ENCODE assay signal across 31 cellular contexts in genomic region chr5:62461561-62461960, GRCh38.
"Had no signal": no experiment of that assay in that cellular context is flagged by ENCODE, and none has a peak within 500 bp of the region (broad histone marks: within the 10 kb centered on the region; RNA-seq: fewer than 3 reads in every experiment).

No MANE protein-coding gene starts in this region.

- DNase-seq: activated B cell treated with CpG ODN at 0.5 μM for 24 hours; activated CD4-positive, alpha-beta T cell treated with anti-CD3 and anti-CD28 coated beads for 48 hours; activated CD4-positive, alpha-beta T cell treated with anti-CD3 and anti-CD28 coated beads, Interleukin-2, amount 50 U/mL, for 1 hour; activated CD4-positive, alpha-beta T cell treated with anti-CD3 and anti-CD28 coated beads, Interleukin-2, amount 50 U/mL, for 48 hours; activated CD8-positive, alpha-beta memory T cell treated with anti-CD3 and anti-CD28 coated beads for 24 hours; activated CD8-positive, alpha-beta T cell treated with anti-CD3 and anti-CD28 coated beads for 36 hours; activated gamma-delta T cell treated with Interleukin-2 at 50 U/mL for 16 hours; activated naive CD4-positive, alpha-beta T cell treated with anti-CD3 and anti-CD28 coated beads, Interleukin-2, amount 50 U/mL, for 16 hours; activated naive CD4-positive, alpha-beta T cell treated with Interleukin-2 at 50 U/mL for 16 hours; activated T-cell treated with anti-CD3 and anti-CD28 coated beads, Interleukin-2, amount 50 U/mL, for 4 hours; amniotic stem cell; anterior cingulate cortex; brain microvascular endothelial cell; dorsolateral prefrontal cortex; effector memory CD4-positive, alpha-beta T cell; endodermal cell; foreskin fibroblast; T-helper 1 cell; T-helper 17 cell; T1000; WERI-Rb-1 had no signal

- H3K4me3 ChIP-seq: coronary artery, dorsolateral prefrontal cortex had no signal

- H3K36me3 ChIP-seq: brain microvascular endothelial cell, WERI-Rb-1 had no signal

- H3K9me3 Mint-ChIP-seq: activated B cell treated with CpG ODN at 0.5 μM for 24 hours; activated CD8-positive, alpha-beta T cell treated with anti-CD3 and anti-CD28 coated beads for 36 hours; activated T-cell treated with anti-CD3 and anti-CD28 coated beads, Interleukin-2, amount 50 U/mL, for 4 hours; central memory CD8-positive, alpha-beta T cell; dendritic cell treated with granulocyte-macrophage colony-stimulating factor and Interleukin-4, amounts not matched to agents 40 ng/mL and 50 ng/mL, for 4 days; endodermal cell; T-helper 2 cell treated with Interferon-gamma antibody and Interleukin-4, amounts not matched to agents 5 μg/mL and 100 μg/mL, for 36 hours had no signal

- H3K4me3 Mint-ChIP-seq: activated B cell treated with CpG ODN at 0.5 μM for 24 hours; activated CD8-positive, alpha-beta T cell treated with anti-CD3 and anti-CD28 coated beads for 36 hours; activated naive CD8-positive, alpha-beta T cell; activated T-cell treated with anti-CD3 and anti-CD28 coated beads, Interleukin-2, amount 50 U/mL, for 4 hours; central memory CD8-positive, alpha-beta T cell; dendritic cell treated with granulocyte-macrophage colony-stimulating factor and Interleukin-4, amounts not matched to agents 40 ng/mL and 50 ng/mL, for 4 days; endodermal cell; T-helper 17 cell; T-helper 2 cell treated with Interferon-gamma antibody and Interleukin-4, amounts not matched to agents 5 μg/mL and 100 μg/mL, for 36 hours had no signal

- H3K27me3 ChIP-seq: brain microvascular endothelial cell, dorsolateral prefrontal cortex had no signal

- H3K27ac ChIP-seq: brain microvascular endothelial cell, coronary artery, dorsolateral prefrontal cortex, WERI-Rb-1 had no signal

- H3K36me3 Mint-ChIP-seq: activated naive CD8-positive, alpha-beta T cell had no signal

- H3K27ac Mint-ChIP-seq: activated B cell treated with CpG ODN at 0.5 μM for 24 hours; activated CD8-positive, alpha-beta T cell treated with anti-CD3 and anti-CD28 coated beads for 36 hours; activated naive CD8-positive, alpha-beta T cell; dendritic cell treated with granulocyte-macrophage colony-stimulating factor and Interleukin-4, amounts not matched to agents 40 ng/mL and 50 ng/mL, for 4 days; endodermal cell; T-helper 17 cell; T-helper 2 cell treated with Interferon-gamma antibody and Interleukin-4, amounts not matched to agents 5 μg/mL and 100 μg/mL, for 36 hours had no signal

- FAIRE-seq: astrocyte, bronchial epithelial cell, frontal cortex had no signal

- ATAC-seq: activated CD4-positive, CD25-positive, alpha-beta regulatory T cell treated with anti-CD3 and anti-CD28 coated beads, Interleukin-2, amount 50 U/mL, for 24 hours; activated CD8-positive, alpha-beta T cell treated with anti-CD3 and anti-CD28 coated beads for 36 hours; activated T-cell treated with anti-CD3 and anti-CD28 coated beads, Interleukin-2, amount 50 U/mL, for 4 hours; esophagus mucosa; T-helper 17 cell had no signal

- H3K27me3 Mint-ChIP-seq: activated B cell treated with CpG ODN at 0.5 μM for 24 hours; activated CD8-positive, alpha-beta T cell treated with anti-CD3 and anti-CD28 coated beads for 36 hours; activated naive CD8-positive, alpha-beta T cell; central memory CD8-positive, alpha-beta T cell; dendritic cell treated with granulocyte-macrophage colony-stimulating factor and Interleukin-4, amounts not matched to agents 40 ng/mL and 50 ng/mL, for 4 days; T-helper 17 cell had no signal
